ENCODE assay signal across 8 cellular contexts in the genomic region with DNA sequence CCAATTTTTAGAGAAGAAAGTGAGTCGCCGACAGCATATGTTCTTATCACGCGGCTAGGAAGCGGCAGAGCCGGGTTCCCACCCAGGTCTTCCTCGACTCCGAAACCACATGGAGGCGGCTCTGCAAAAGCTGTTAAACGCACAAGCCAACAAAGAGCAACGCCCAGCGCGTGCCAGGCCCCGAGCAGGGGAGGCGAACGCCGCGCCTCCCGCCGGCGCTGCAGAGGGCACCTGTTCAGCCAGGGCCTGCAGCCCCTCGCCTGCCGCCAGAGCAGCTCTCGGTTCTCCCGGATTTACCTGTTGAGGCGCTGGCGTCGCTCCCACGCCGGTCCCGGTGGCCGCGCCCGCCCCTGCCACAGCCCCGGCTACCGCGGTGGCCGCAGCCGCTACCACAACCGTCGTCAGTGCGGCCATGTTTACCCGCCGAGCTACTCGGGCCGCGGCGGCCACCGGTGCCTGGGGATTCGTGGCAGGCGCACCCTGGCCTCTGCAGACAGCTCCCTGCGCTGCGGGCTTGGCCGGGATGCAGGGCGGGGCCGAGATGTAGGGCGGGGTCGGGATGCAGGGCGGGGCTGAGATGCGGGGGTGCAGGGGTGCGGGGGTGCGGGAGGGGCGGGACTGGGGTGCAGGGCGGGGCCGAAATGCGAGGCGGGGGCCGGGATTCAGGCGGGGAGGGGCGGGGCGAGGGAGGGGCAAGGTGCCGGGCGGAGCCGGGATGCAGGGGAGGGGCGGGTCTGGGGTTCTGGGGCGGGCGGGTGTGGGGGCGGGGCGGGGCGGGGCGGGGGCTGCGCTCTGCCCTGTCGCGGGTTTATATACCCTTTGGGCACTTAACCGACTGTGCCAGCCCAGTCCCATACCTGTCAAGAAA. TPM values are rescaled to one million over a fixed set of nuclear protein-coding genes. Genes with fewer than 3 reads are reported as not detected.
DNase-seq lines count a peak whose midpoint lies in the region; ATAC-seq and TF ChIP-seq lines count a peak whose summit lies in the region.

TSS of gene CCDC112 (minus strand) at position 525 of the 868 bp plus-strand sequence. CDS start at position 414, 111 bp downstream.

- H3K36me3 ChIP-seq in CD8-positive, alpha-beta T cell (ENCODE audit: insufficient read depth, low read length), result no peaks in the 10 kb centered on the region
- H3K36me3 ChIP-seq in NT2/D1 (ENCODE audit: insufficient read depth, insufficient read length, low read length) (no peaks in the 10 kb centered on the region), esophagus (ENCODE audit: control insufficient read depth in 2 of 2, insufficient read depth in 2 of 2, low read length in 1 of 2) (no peaks in the 10 kb centered on the region), muscle layer of colon (ENCODE audit: insufficient read depth, low read length) (no peaks in the 10 kb centered on the region)

- H3K4me1 ChIP-seq in CD8-positive, alpha-beta T cell (ENCODE audit: insufficient read depth, low read length), result peaks cover 4% of the 10 kb centered on the region
- H3K4me1 ChIP-seq in NT2/D1 (ENCODE audit: insufficient read depth, insufficient read length), result no peaks in the 10 kb centered on the region
- no peaks in the 10 kb centered on the region for H3K4me1 ChIP-seq in esophagus (ENCODE audit: control insufficient read depth in 2 of 2, insufficient read depth in 2 of 2, low read length in 1 of 2)
- H3K4me1 ChIP-seq in muscle layer of colon (ENCODE audit: insufficient read depth, low read length), result peaks cover 6% of the 10 kb centered on the region

- H3K27me3 ChIP-seq in CD8-positive, alpha-beta T cell (ENCODE audit: insufficient read depth, low read length), result no peaks in the 10 kb centered on the region
- H3K27me3 ChIP-seq in NT2/D1 (ENCODE audit: insufficient read depth, insufficient read length) (no peaks in the 10 kb centered on the region), esophagus (ENCODE audit: control insufficient read depth in 1 of 2, insufficient read depth in 2 of 2, low read length in 2 of 2) (no peaks in the 10 kb centered on the region), muscle layer of colon (ENCODE audit: control insufficient read depth in 1 of 2, insufficient read depth in 2 of 2, low read length in 2 of 2) (no peaks in the 10 kb centered on the region)

- peak; percentile 76 for ATAC-seq in CD8-positive, alpha-beta T cell
- ATAC-seq in GM19397 (IDR thresholded peaks at IDR 0.05; ENCODE audit: unreplicated experiment) (peak; percentile 91), HG03558 (IDR thresholded peaks at IDR 0.05; ENCODE audit: extremely low read depth, unreplicated experiment) (peak; percentile 69)

- no peak for TF ChIP-seq CTCF in CD8-positive, alpha-beta T cell (IDR thresholded peaks at IDR 0.05)

- H3K27me3 Mint-ChIP-seq in CD8-positive, alpha-beta T cell (ENCODE audit: low read depth), result no peaks in the 10 kb centered on the region

- peak within 1 kb of the TSS; percentile 78 for H3K4me3 Mint-ChIP-seq in CD8-positive, alpha-beta T cell

- POLR2A ChIA-PET in CD8-positive, alpha-beta T cell (lab: Charles Lee), result interaction anchor here (0.7 to 2.0 kb wide), 5 partner anchors 32 to 789 kb away, joined by 3 to 15 read pairs (median 3); partner anchors contain the start of genes COMMD10 and FEM1C

- intact Hi-C loops in CD8-positive, alpha-beta T cell (cut with DNase I, micrococcal nuclease), result loop anchor here (1.0 to 5.0 kb wide), 6 partner anchors 34 to 786 kb away; partner anchors contain the start of genes FEM1C (in 2 of the 2), AP3S1 (in 1 of the 2), ATG12 (in 1 of the 2) and PGGT1B (in 1 of the 2)

- no peak within 1 kb of the TSS for H3K27ac Mint-ChIP-seq in CD8-positive, alpha-beta T cell

- H3K27ac ChIP-seq in CD8-positive, alpha-beta T cell (ENCODE audit: low read depth, low read length), result no peak within 1 kb of the TSS
- peak within 1 kb of the TSS; percentile 63 to 81 for H3K27ac ChIP-seq in esophagus (ENCODE audit: low read depth in 2 of 2, low read length in 1 of 2)
- H3K27ac ChIP-seq in muscle layer of colon (ENCODE audit: low read depth, low read length), result peak within 1 kb of the TSS; percentile 47

- H3K4me1 Mint-ChIP-seq in CD8-positive, alpha-beta T cell (ENCODE audit: low read depth), result peaks cover 12% of the 10 kb centered on the region

- CTCF ChIA-PET in CD8-positive, alpha-beta T cell (lab: Charles Lee), result interaction anchor here (0.6 to 1.3 kb wide), 3 partner anchors 9 to 38 kb away, joined by 3 to 6 read pairs (median 3); no protein-coding TSS in a partner anchor

- H3K9me3 Mint-ChIP-seq in CD8-positive, alpha-beta T cell, result peaks cover 11% of the 10 kb centered on the region

- H3K36me3 Mint-ChIP-seq in CD8-positive, alpha-beta T cell, result no peaks in the 10 kb centered on the region

- peak; percentile 45 to 84 (median 69) for DNase-seq in CD8-positive, alpha-beta T cell
- DNase-seq in NT2/D1 (ENCODE audit: low read depth, low spot score), result peak; percentile 57
- DNase-seq in activated T-cell treated with anti-CD3 and anti-CD28 coated beads for 1 hour (ENCODE audit: low read depth), result peak; percentile 75
- DNase-seq in stimulated activated CD8-positive, alpha-beta memory T cell treated with anti-CD3 and anti-CD28 coated beads, Interleukin-7, amount 100 ng/mL, for 1 hour (ENCODE audit: low read depth in 2 of 2), result peak; percentile 53

- H3K9ac ChIP-seq in NT2/D1 (ENCODE audit: insufficient read length, low read depth) (peak within 1 kb of the TSS; percentile 78), muscle layer of colon (ENCODE audit: low read length) (peak within 1 kb of the TSS; percentile 50)

- 1% methylated on average over 65 to 79 of the region's 85 CpGs for whole genome bisulfite sequencing in esophagus, 2 donors

- peak within 1 kb of the TSS; percentile 65 for H3K4me3 ChIP-seq in CD8-positive, alpha-beta T cell (ENCODE audit: low read depth, low read length)
- peak within 1 kb of the TSS; percentile 69 for H3K4me3 ChIP-seq in NT2/D1 (ENCODE audit: insufficient read length, low read depth)
- peak within 1 kb of the TSS; percentile 74 to 86 for H3K4me3 ChIP-seq in esophagus (ENCODE audit: low read depth in 1 of 2, low read length in 2 of 2)
- peak within 1 kb of the TSS; percentile 50 to 83 for H3K4me3 ChIP-seq in muscle layer of colon (ENCODE audit: low read depth in 1 of 2, low read length in 2 of 2)

- H3K9me3 ChIP-seq in CD8-positive, alpha-beta T cell (ENCODE audit: low read length), result no peaks in the 10 kb centered on the region
- no peaks in the 10 kb centered on the region for H3K9me3 ChIP-seq in NT2/D1 (ENCODE audit: insufficient read depth, low read length)
- H3K9me3 ChIP-seq in esophagus (ENCODE audit: control insufficient read depth in 2 of 2, insufficient read depth in 1 of 2, low read depth in 1 of 2, low read length in 1 of 2), result no peaks in the 10 kb centered on the region
- no peaks in the 10 kb centered on the region for H3K9me3 ChIP-seq in muscle layer of colon (ENCODE audit: low read length)

RNA-seq across cellular contexts. Expression of gene CCDC112, which starts in this region (rescaled TPM):
- 1 to 10 TPM; 1.6 to 2.7 TPM for total RNA-seq in CD8-positive, alpha-beta T cell
- polyA plus RNA-seq in esophagus, result 1 to 10 TPM; 3.2 to 3.8 TPM
